ENCODE assay signal across 8 cellular contexts in the genomic region with DNA sequence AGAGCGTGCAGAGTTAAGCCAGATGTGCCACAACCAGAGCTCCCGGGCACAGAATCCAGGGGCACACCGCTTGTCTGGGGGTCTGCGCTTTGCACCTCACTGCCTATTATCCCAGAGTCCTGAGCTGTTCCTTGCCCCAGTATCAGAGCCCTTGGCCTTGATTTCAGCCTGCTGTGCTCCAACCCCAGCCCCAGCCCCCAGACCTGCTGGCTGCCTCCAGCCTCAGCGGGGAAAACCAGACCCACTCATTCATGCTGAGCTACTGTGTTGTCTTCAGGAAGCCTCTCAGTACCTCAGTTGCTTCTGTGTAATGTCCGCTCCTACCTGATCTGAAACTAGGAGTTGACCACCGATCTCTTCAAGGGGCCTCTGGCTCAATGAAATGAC. TPM values are rescaled to one million over a fixed set of nuclear protein-coding genes. Genes with fewer than 3 reads are reported as not detected.
DNase-seq lines count a peak whose midpoint lies in the region; ATAC-seq and TF ChIP-seq lines count a peak whose summit lies in the region.

No MANE protein-coding gene starts in this region.

- H3K4me3 ChIP-seq in RWPE2 (ENCODE audit: severe bottlenecking) (peak overlapping the region; percentile 44), fibroblast of mammary gland (ENCODE audit: control insufficient read depth, low read depth, low read length) (peak overlapping the region; percentile 90), subcutaneous abdominal adipose tissue (ENCODE audit: low read depth in 1 of 5, low read length in 5 of 5) (peak overlapping the region in 3 of 5 donors; percentile 69 to 80 (median 70)), BE2C (ENCODE audit: low read depth, low read length) (no peak overlapping the region)

- H3K9me3 ChIP-seq in RWPE2 (ENCODE audit: severe bottlenecking) (no peaks in the 10 kb centered on the region), subcutaneous abdominal adipose tissue (ENCODE audit: control insufficient read depth in 5 of 5, low read length in 5 of 5) (no peaks in the 10 kb centered on the region), BE2C (no peaks in the 10 kb centered on the region)

- H3K4me1 Mint-ChIP-seq in activated CD8-positive, alpha-beta memory T cell treated with anti-CD3 and anti-CD28 coated beads, Interleukin-2, amount 10 ng/mL, durations not matched to agents 7 days and 5 days: peaks cover 84% of the 10 kb centered on the region

- H3K4me1 ChIP-seq in RWPE2 (ENCODE audit: insufficient read depth, poor library complexity, severe bottlenecking) (peaks cover 16% of the 10 kb centered on the region), subcutaneous abdominal adipose tissue (ENCODE audit: control insufficient read depth in 5 of 5, insufficient read depth in 5 of 5, low read length in 5 of 5) (peaks cover 4 to 50% (median 27%) of the 10 kb centered on the region in 5 donors), BE2C (no peaks in the 10 kb centered on the region)

- peak overlapping the region; percentile 92 for H3K27ac Mint-ChIP-seq in activated CD8-positive, alpha-beta memory T cell treated with anti-CD3 and anti-CD28 coated beads, Interleukin-2, amount 10 ng/mL, durations not matched to agents 7 days and 5 days

- ATAC-seq in activated CD8-positive, alpha-beta memory T cell treated with anti-CD3 and anti-CD28 coated beads, Interleukin-2, amount 10 ng/mL, durations not matched to agents 7 days and 5 days: peak; percentile 4
- no peak for ATAC-seq in RWPE2 (ENCODE audit: low read depth)

- CTCF ChIA-PET in activated CD8-positive, alpha-beta memory T cell treated with anti-CD3 and anti-CD28 coated beads, Interleukin-2, amount 10 ng/mL, durations not matched to agents 7 days and 5 days (lab: Charles Lee): interaction anchor here (0.9 to 5.2 kb wide), 17 partner anchors 9 to 195 kb away, joined by 3 to 60 read pairs (median 11); partner anchors contain the start of genes DYRK3, EIF2D and RASSF5

- H3K9ac ChIP-seq in subcutaneous abdominal adipose tissue (ENCODE audit: low read length in 5 of 5): peak overlapping the region in 1 of 5 donors; percentile 44

- DNase-seq in activated CD8-positive, alpha-beta memory T cell treated with anti-CD3 and anti-CD28 coated beads, Interleukin-2, amount 10 ng/mL, durations not matched to agents 7 days and 5 days: peak; percentile 57
- DNase-seq in activated CD8-positive, alpha-beta memory T cell treated with anti-CD3 and anti-CD28 coated beads for 24 hours: no peak
- DNase-seq in RWPE2 (ENCODE audit: low spot score) (no peak), fibroblast of mammary gland (ENCODE audit: low read depth) (no peak), NCI-H2081 (lab: John Stamatoyannopoulos, UW) (no peak), cardiac septum (ENCODE audit: low spot score) (no peak), BE2C (no peak)

- peak overlapping the region; percentile 54 for H3K27ac ChIP-seq in RWPE2 (ENCODE audit: poor library complexity, severe bottlenecking)
- no peak overlapping the region for H3K27ac ChIP-seq in subcutaneous abdominal adipose tissue (ENCODE audit: low read depth, low read length)

- H3K9me3 Mint-ChIP-seq in activated CD8-positive, alpha-beta memory T cell treated with anti-CD3 and anti-CD28 coated beads, Interleukin-2, amount 10 ng/mL, durations not matched to agents 7 days and 5 days (ENCODE audit: low read depth): no peaks in the 10 kb centered on the region

- H3K36me3 ChIP-seq in RWPE2 (ENCODE audit: low read depth) (no peaks in the 10 kb centered on the region), subcutaneous abdominal adipose tissue (ENCODE audit: control insufficient read depth in 5 of 5, insufficient read depth in 5 of 5, low read length in 5 of 5) (peaks cover 0 to 18% (median 4%) of the 10 kb centered on the region in 5 donors), BE2C (no peaks in the 10 kb centered on the region)

- no peaks in the 10 kb centered on the region for H3K27me3 Mint-ChIP-seq in activated CD8-positive, alpha-beta memory T cell treated with anti-CD3 and anti-CD28 coated beads, Interleukin-2, amount 10 ng/mL, durations not matched to agents 7 days and 5 days

- no peak for TF ChIP-seq CTCF in RWPE2 (IDR thresholded peaks at IDR 0.05; ENCODE audit: poor library complexity, severe bottlenecking)
- no peak for TF ChIP-seq CTCF in fibroblast of mammary gland (conservative IDR thresholded peaks at IDR 0.05; ENCODE audit: control insufficient read depth, insufficient read depth, low read depth, low read length)
- TF ChIP-seq CTCF in BE2C (IDR thresholded peaks at IDR 0.05; ENCODE audit: low read depth, low read length): no peak

- peaks cover 35% of the 10 kb centered on the region for H3K36me3 Mint-ChIP-seq in activated CD8-positive, alpha-beta memory T cell treated with anti-CD3 and anti-CD28 coated beads, Interleukin-2, amount 10 ng/mL, durations not matched to agents 7 days and 5 days

- peak overlapping the region; percentile 91 for H3K4me3 Mint-ChIP-seq in activated CD8-positive, alpha-beta memory T cell treated with anti-CD3 and anti-CD28 coated beads, Interleukin-2, amount 10 ng/mL, durations not matched to agents 7 days and 5 days

- intact Hi-C loops in cardiac septum (cut with DNase I): no loop called here

- H3K27me3 ChIP-seq in RWPE2 (ENCODE audit: insufficient read depth, poor library complexity, severe bottlenecking): no peaks in the 10 kb centered on the region
- peaks cover 0 to 11% (median 4%) of the 10 kb centered on the region in 5 donors for H3K27me3 ChIP-seq in subcutaneous abdominal adipose tissue (ENCODE audit: control insufficient read depth in 5 of 5, insufficient read depth in 4 of 5, low read length in 5 of 5)
- H3K27me3 ChIP-seq in BE2C: peaks cover 58% of the 10 kb centered on the region

RNA-seq across cellular contexts. Expression of gene IKBKE, which starts 1.1 kb away (rescaled TPM):
- 10 to 100 TPM; 64.8 to 72.7 TPM for total RNA-seq in activated CD8-positive, alpha-beta memory T cell treated with anti-CD3 and anti-CD28 coated beads, Interleukin-2, amount 10 ng/mL, durations not matched to agents 7 days and 5 days
- 0.97 TPM for total RNA-seq in cardiac septum
- not detected for polyA plus RNA-seq in BE2C (2012; ENCODE audit: insufficient read depth, insufficient read length, low read depth)

RNA-seq across cellular contexts. Expression of gene RASSF5, which starts 35.9 kb away (rescaled TPM):
- total RNA-seq in activated CD8-positive, alpha-beta memory T cell treated with anti-CD3 and anti-CD28 coated beads, Interleukin-2, amount 10 ng/mL, durations not matched to agents 7 days and 5 days: 100 to 1,000 TPM; 184 to 216 TPM
- total RNA-seq in cardiac septum: 15.5 TPM
- 1.3 TPM for polyA plus RNA-seq in BE2C (2012; ENCODE audit: insufficient read depth, insufficient read length, low read depth)

Comparison
In these comparisons a context has a peak if more than half of its experiments do, and no peak if none do; other contexts are left out.
1. RNA of gene IKBKE, which starts 1.1 kb away (total RNA-seq): 64.8 to 72.7 TPM in activated CD8-positive, alpha-beta memory T cell treated with anti-CD3 and anti-CD28 coated beads, Interleukin-2, amount 10 ng/mL, durations not matched to agents 7 days and 5 days; 0.97 TPM in cardiac septum (single experiment); every median in the first group is over 10 times any median in the second.
2. RNA of gene RASSF5, which starts 35.9 kb away (total RNA-seq): 184 to 216 TPM in activated CD8-positive, alpha-beta memory T cell treated with anti-CD3 and anti-CD28 coated beads, Interleukin-2, amount 10 ng/mL, durations not matched to agents 7 days and 5 days; 15.5 TPM in cardiac septum (single experiment); every median in the first group is over 10 times any median in the second.